Comparison of ENCODE assay signal across 17 cellular contexts in genomic region chr10:55989188-55989587, GRCh38.
"Had no signal": no experiment of that assay in that cellular context is flagged by ENCODE, and none has a peak within 500 bp of the region (broad histone marks: within the 10 kb centered on the region; RNA-seq: fewer than 3 reads in every experiment).

No MANE protein-coding gene starts in this region.

- DNase-seq: activated effector memory CD4-positive, alpha-beta T cell treated with anti-CD3 and anti-CD28 coated beads, Interleukin-2, amount 50 U/mL, for 16 hours; activated T-cell treated with anti-CD3 and anti-CD28 coated beads, Interleukin-2, amount 50 U/mL, for 24 hours; amniotic stem cell; body of pancreas; immature natural killer cell; left colon; mucosa of descending colon; natural killer cell; psoas muscle; sigmoid colon; stimulated activated CD4-positive, alpha-beta T cell treated with anti-CD3 and anti-CD28 coated beads, Interleukin-2, amount 100 ng/mL, for 48 hours had no signal

- H3K27me3 Mint-ChIP-seq: activated T-cell treated with anti-CD3 and anti-CD28 coated beads, Interleukin-2, amount 50 U/mL, for 24 hours; dendritic cell treated with granulocyte-macrophage colony-stimulating factor and Interleukin-4, amounts not matched to agents 40 ng/mL and 50 ng/mL, for 4 days; stimulated activated naive CD8-positive, alpha-beta T cell treated with anti-CD3 and anti-CD28 coated beads, Interleukin-15, Interleukin-2, amounts not matched to agents 100 ng/mL and 50 ng/mL, for 24 hours had no signal

- H3K27me3 ChIP-seq: body of pancreas, esophagus muscularis mucosa, sigmoid colon had no signal

- H3K27ac Mint-ChIP-seq: activated naive CD4-positive, alpha-beta T cell treated with anti-CD3 and anti-CD28 coated beads, Interleukin-2, amount 50 U/mL, for 72 hours; activated T-cell treated with anti-CD3 and anti-CD28 coated beads, Interleukin-2, amount 50 U/mL, for 24 hours; dendritic cell treated with granulocyte-macrophage colony-stimulating factor and Interleukin-4, amounts not matched to agents 40 ng/mL and 50 ng/mL, for 4 days; immature natural killer cell; natural killer cell; stimulated activated naive CD8-positive, alpha-beta T cell treated with anti-CD3 and anti-CD28 coated beads, Interleukin-15, Interleukin-2, amounts not matched to agents 100 ng/mL and 50 ng/mL, for 24 hours had no signal

- H3K4me3 ChIP-seq: body of pancreas, esophagus muscularis mucosa, lung, mucosa of descending colon, psoas muscle, sigmoid colon had no signal

- ATAC-seq: activated CD4-positive, CD25-positive, alpha-beta regulatory T cell treated with anti-CD3 and anti-CD28 coated beads, Interleukin-2, amount 50 U/mL, for 24 hours; activated naive CD4-positive, alpha-beta T cell treated with anti-CD3 and anti-CD28 coated beads, Interleukin-2, amount 50 U/mL, for 72 hours; body of pancreas; left colon; mucosa of descending colon; natural killer cell; psoas muscle had no signal

- H3K36me3 Mint-ChIP-seq: activated naive CD4-positive, alpha-beta T cell treated with anti-CD3 and anti-CD28 coated beads, Interleukin-2, amount 50 U/mL, for 72 hours; immature natural killer cell; natural killer cell had no signal

- H3K36me3 ChIP-seq: esophagus muscularis mucosa, sigmoid colon had no signal

- H3K4me1 Mint-ChIP-seq: immature natural killer cell, natural killer cell had no signal

- H3K9me3 ChIP-seq: body of pancreas, esophagus muscularis mucosa, mucosa of descending colon, psoas muscle, sigmoid colon had no signal

- H3K4me3 Mint-ChIP-seq: activated T-cell treated with anti-CD3 and anti-CD28 coated beads, Interleukin-2, amount 50 U/mL, for 24 hours; dendritic cell treated with granulocyte-macrophage colony-stimulating factor and Interleukin-4, amounts not matched to agents 40 ng/mL and 50 ng/mL, for 4 days; immature natural killer cell; natural killer cell; stimulated activated naive CD8-positive, alpha-beta T cell treated with anti-CD3 and anti-CD28 coated beads, Interleukin-15, Interleukin-2, amounts not matched to agents 100 ng/mL and 50 ng/mL, for 24 hours had no signal

- H3K27ac ChIP-seq: body of pancreas, esophagus muscularis mucosa, psoas muscle, sigmoid colon had no signal

- H3K4me1 ChIP-seq: body of pancreas, esophagus muscularis mucosa, psoas muscle, sigmoid colon had no signal

- H3K9me3 Mint-ChIP-seq: dendritic cell treated with granulocyte-macrophage colony-stimulating factor and Interleukin-4, amounts not matched to agents 40 ng/mL and 50 ng/mL, for 4 days had no signal
